Comparison of ENCODE assay signal across 26 cellular contexts in the genomic region with DNA sequence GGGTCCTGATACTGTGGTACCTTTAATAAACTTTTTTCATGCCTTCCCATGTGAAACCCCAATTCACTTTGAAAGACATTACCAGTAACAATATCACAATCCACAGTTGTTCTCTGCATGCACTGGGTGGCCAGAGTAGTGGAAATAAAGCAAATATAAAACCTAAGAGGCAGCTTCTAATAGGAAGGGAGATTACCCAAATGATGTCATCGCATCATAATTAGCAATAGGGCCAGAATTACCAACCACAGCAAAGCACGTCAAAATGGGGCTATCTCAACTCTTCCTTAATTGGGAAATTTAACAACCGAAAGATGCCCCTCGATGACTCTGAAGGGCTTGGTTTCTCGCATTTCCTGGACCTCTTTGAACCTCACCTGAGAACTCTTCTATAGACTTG.
"Had no signal": no experiment of that assay in that cellular context is flagged by ENCODE, and none has a peak within 500 bp of the region (broad histone marks: within the 10 kb centered on the region; RNA-seq: fewer than 3 reads in every experiment).

No MANE protein-coding gene starts in this region.

- H3K27ac ChIP-seq: stomach, suprapubic skin, testis, thoracic aorta, thyroid gland, tibial artery, tibial nerve, transverse colon, upper lobe of left lung, upper lobe of right lung, uterus, vagina had no signal

- ATAC-seq: stimulated activated effector memory CD8-positive, alpha-beta T cell treated with anti-CD3 and anti-CD28 coated beads, Interleukin-12 subunit alpha, Interleukin-12 subunit beta, amount 100 ng/mL, for 72 hours; stimulated activated memory B cell treated with anti-CD40 and anti-IgM and Interleukin-4, amounts not matched to agents 10 μg/mL and 1 μg/mL and 100 μg/mL, for 72 hours; stimulated activated naive B cell treated with anti-CD40 and anti-IgM and Interleukin-4, amounts not matched to agents 10 μg/mL and 1 μg/mL and 100 μg/mL, for 72 hours; stimulated activated naive CD8-positive, alpha-beta T cell treated with anti-CD3 and anti-CD28 coated beads, Interleukin-15, amount 100 ng/mL, for 72 hours; stimulated activated naive CD8-positive, alpha-beta T cell treated with anti-CD3 and anti-CD28 coated beads, Interleukin-15, Interleukin-2, amounts not matched to agents 100 U/mL and 50 U/mL, for 24 hours; upper lobe of right lung had no signal

- H3K9me3 ChIP-seq: stomach, suprapubic skin, testis, thoracic aorta, thyroid gland, tibial artery, tibial nerve, transverse colon, upper lobe of left lung, upper lobe of right lung, uterus, vagina had no signal

- H3K4me1 ChIP-seq: stomach, suprapubic skin, testis, thyroid gland, tibial nerve, transverse colon, upper lobe of left lung, upper lobe of right lung, uterus, vagina had no signal

- DNase-seq: stimulated activated CD4-positive, alpha-beta T cell treated with anti-CD3 and anti-CD28 coated beads, Interleukin-2, amount 100 ng/mL, for 48 hours; stimulated activated CD4-positive, alpha-beta T cell treated with anti-CD3 and anti-CD28 coated beads, Interleukin-4, amount 100 ng/mL, for 1 hour; stimulated activated CD4-positive, alpha-beta T cell treated with anti-CD3 and anti-CD28 coated beads, Interleukin-4, amount 100 ng/mL, for 24 hours; stimulated activated CD4-positive, alpha-beta T cell treated with anti-CD3 and anti-CD28 coated beads, Interleukin-4, amount 100 ng/mL, for 4 hours; stimulated activated CD8-positive, alpha-beta memory T cell treated with anti-CD3 and anti-CD28 coated beads, Interleukin-4, amount 100 ng/mL, for 48 hours; stimulated activated naive B cell treated with anti-CD40 and anti-IgM and Interleukin-4, amounts not matched to agents 10 μg/mL and 1 μg/mL and 100 μg/mL, for 72 hours; stimulated activated naive CD4-positive, alpha-beta T cell; stimulated activated naive CD4-positive, alpha-beta T cell treated with Interleukin-2 at 50 U/mL for 16 hours; stimulated activated naive CD8-positive, alpha-beta T cell treated with anti-CD3 and anti-CD28 coated beads, Interleukin-15, amount 100 ng/mL, for 72 hours; stimulated activated naive CD8-positive, alpha-beta T cell treated with anti-CD3 and anti-CD28 coated beads, Interleukin-15, Interleukin-2, amounts not matched to agents 100 U/mL and 50 U/mL, for 24 hours; stomach; substantia nigra; testis; thyroid gland; tibial artery; transverse colon; trophoblast cell; upper lobe of left lung; upper lobe of right lung; uterus had no signal

- H3K36me3 ChIP-seq: stomach, suprapubic skin, thoracic aorta, thyroid gland, tibial artery, tibial nerve, transverse colon, upper lobe of left lung, upper lobe of right lung, uterus, vagina had no signal

- H3K4me3 ChIP-seq: stomach, suprapubic skin, testis, thoracic aorta, thyroid gland, tibial artery, tibial nerve, transverse colon, upper lobe of left lung, upper lobe of right lung, uterus, vagina had no signal

- H3K27me3 ChIP-seq: stomach, testis, thyroid gland, tibial nerve, transverse colon, upper lobe of left lung, upper lobe of right lung, uterus, vagina had no signal
